In the genomic region with DNA sequence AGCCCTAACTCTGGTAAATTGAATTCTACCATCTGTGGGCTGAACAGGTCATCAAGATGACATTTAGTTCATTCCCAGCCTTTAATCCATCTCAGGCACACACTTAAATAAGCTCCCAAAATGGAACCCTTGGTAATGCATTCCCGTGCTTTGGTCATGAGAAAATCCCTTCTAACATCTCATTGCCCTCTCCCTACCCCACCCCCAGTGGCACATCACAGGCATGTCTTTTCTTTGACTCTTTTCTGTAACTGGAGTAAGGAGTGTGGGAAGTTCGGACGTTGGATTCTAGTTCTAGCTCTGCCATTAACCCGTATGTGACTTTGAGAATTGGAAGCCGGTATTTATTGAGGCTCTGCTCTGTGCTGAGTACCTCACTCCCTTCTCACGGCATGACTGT, we compare ENCODE assay signal across 1 cellular context.
TF ChIP-seq lines count a peak whose summit lies in the region.

No MANE protein-coding gene starts in this region.

TF ChIP-seq in H1, 55 proteins besides CTCF, POLR2A, EP300 and RAD21:
- TF ChIP-seq RXRA (IDR thresholded peaks at IDR 0.05; ENCODE audit: insufficient read depth, low read depth, low read length) (no peak), SUZ12 (IDR thresholded peaks at IDR 0.05; ENCODE audit: low read length) (0 out of 2 replicates have a peak, but pooled peaks have one; percentile 4)
